In the genomic region with DNA sequence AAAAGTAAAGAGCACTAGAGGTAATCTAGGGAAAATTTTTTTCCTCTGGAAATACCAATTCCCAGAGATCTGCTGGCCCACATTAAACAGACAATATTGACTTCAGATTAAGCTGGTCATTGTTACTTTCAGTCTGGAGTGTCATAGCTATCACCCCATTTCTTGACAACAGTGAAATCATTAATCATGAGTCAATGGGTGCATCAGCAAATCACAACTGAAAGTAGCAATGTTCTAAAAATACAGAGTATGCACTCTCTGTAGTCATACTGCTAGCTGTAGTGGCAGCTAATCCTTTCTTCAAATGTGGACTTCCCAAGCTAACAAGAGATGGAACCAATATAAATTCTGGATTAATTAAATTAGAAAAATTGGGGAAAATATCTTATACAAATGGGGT, we compare ENCODE assay signal across 11 cellular contexts.
DNase-seq lines count a peak whose midpoint lies in the region; ATAC-seq and TF ChIP-seq lines count a peak whose summit lies in the region.
"Had no signal": no experiment of that assay in that cellular context is flagged by ENCODE, and none has a peak within 500 bp of the region (broad histone marks: within the 10 kb centered on the region; RNA-seq: fewer than 3 reads in every experiment).

No MANE protein-coding gene starts in this region.

- no peak for TF ChIP-seq CTCF in omental fat pad (IDR thresholded peaks at IDR 0.05)

- peak; percentile 92 for ATAC-seq in GM18498 (IDR thresholded peaks at IDR 0.05; ENCODE audit: unreplicated experiment)
- ATAC-seq in GM19372 (IDR thresholded peaks at IDR 0.05; ENCODE audit: low read depth, unreplicated experiment), result peak; percentile 95
- ATAC-seq in HG02798 (IDR thresholded peaks at IDR 0.05; ENCODE audit: poor library complexity, unreplicated experiment), result peak; percentile 97
- peak; percentile 93 for ATAC-seq in HG03520 (IDR thresholded peaks at IDR 0.05; ENCODE audit: unreplicated experiment)
- ATAC-seq in SK-N-SH treated with all-trans-retinoic acid at 6 μM for 48 hours, result no peak
- ATAC-seq in omental fat pad (ENCODE audit: low FRiP score), result no peak

- DNase-seq in omental fat pad (ENCODE audit: low spot score) (no peak), NOMO-1 treated with dmso at 0.1 percent for 144 hours (lab: John Stamatoyannopoulos, UW; ENCODE audit: unreplicated experiment) (no peak), AG20443 (ENCODE audit: low spot score) (no peak)
- DNase-seq: SHP77; stimulated activated CD4-positive, alpha-beta T cell treated with anti-CD3 and anti-CD28 coated beads, Interleukin-4, amount 100 ng/mL, for 4 hours; tibial artery had no signal

TF ChIP-seq in SK-N-SH treated with all-trans-retinoic acid at 6 μM for 48 hours, 23 proteins besides CTCF, POLR2A, EP300 and RAD21:
- no peak for TF ChIP-seq GLIS3 (CRISPR knock-in tag; IDR thresholded peaks at IDR 0.05)
- TF ChIP-seq, protein P1, sequence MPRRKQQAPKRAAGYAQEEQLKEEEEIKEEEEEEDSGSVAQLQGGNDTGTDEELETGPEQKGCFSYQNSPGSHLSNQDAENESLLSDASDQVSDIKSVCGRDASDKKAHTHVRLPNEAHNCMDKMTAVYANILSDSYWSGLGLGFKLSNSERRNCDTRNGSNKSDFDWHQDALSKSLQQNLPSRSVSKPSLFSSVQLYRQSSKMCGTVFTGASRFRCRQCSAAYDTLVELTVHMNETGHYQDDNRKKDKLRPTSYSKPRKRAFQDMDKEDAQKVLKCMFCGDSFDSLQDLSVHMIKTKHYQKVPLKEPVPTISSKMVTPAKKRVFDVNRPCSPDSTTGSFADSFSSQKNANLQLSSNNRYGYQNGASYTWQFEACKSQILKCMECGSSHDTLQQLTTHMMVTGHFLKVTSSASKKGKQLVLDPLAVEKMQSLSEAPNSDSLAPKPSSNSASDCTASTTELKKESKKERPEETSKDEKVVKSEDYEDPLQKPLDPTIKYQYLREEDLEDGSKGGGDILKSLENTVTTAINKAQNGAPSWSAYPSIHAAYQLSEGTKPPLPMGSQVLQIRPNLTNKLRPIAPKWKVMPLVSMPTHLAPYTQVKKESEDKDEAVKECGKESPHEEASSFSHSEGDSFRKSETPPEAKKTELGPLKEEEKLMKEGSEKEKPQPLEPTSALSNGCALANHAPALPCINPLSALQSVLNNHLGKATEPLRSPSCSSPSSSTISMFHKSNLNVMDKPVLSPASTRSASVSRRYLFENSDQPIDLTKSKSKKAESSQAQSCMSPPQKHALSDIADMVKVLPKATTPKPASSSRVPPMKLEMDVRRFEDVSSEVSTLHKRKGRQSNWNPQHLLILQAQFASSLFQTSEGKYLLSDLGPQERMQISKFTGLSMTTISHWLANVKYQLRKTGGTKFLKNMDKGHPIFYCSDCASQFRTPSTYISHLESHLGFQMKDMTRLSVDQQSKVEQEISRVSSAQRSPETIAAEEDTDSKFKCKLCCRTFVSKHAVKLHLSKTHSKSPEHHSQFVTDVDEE (CRISPR knock-in tag; IDR thresholded peaks at IDR 0.05), result no peak
- TF ChIP-seq BACH2 (CRISPR knock-in tag; IDR thresholded peaks at IDR 0.05; ENCODE audit: borderline replicate concordance), result no peak
- no peak for TF ChIP-seq ZNF70 (CRISPR knock-in tag; IDR thresholded peaks at IDR 0.05)
- no peak for TF ChIP-seq ZFP3 (CRISPR knock-in tag; IDR thresholded peaks at IDR 0.05)
- no peak for TF ChIP-seq ARNTL (CRISPR knock-in tag; IDR thresholded peaks at IDR 0.05; ENCODE audit: borderline replicate concordance, low read depth)
- TF ChIP-seq, protein P2, sequence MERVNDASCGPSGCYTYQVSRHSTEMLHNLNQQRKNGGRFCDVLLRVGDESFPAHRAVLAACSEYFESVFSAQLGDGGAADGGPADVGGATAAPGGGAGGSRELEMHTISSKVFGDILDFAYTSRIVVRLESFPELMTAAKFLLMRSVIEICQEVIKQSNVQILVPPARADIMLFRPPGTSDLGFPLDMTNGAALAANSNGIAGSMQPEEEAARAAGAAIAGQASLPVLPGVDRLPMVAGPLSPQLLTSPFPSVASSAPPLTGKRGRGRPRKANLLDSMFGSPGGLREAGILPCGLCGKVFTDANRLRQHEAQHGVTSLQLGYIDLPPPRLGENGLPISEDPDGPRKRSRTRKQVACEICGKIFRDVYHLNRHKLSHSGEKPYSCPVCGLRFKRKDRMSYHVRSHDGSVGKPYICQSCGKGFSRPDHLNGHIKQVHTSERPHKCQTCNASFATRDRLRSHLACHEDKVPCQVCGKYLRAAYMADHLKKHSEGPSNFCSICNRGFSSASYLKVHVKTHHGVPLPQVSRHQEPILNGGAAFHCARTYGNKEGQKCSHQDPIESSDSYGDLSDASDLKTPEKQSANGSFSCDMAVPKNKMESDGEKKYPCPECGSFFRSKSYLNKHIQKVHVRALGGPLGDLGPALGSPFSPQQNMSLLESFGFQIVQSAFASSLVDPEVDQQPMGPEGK (CRISPR knock-in tag; IDR thresholded peaks at IDR 0.05; ENCODE audit: borderline replicate concordance), result no peak
- TF ChIP-seq CSDC2 (CRISPR knock-in tag; IDR thresholded peaks at IDR 0.05), result no peak
- TF ChIP-seq TCF4 (CRISPR knock-in tag; IDR thresholded peaks at IDR 0.05; ENCODE audit: borderline replicate concordance), result no peak

Comparison
In these comparisons a context has a peak if more than half of its experiments do, and no peak if none do; other contexts are left out.
1. ATAC-seq: peak in GM18498 (single experiment), GM19372 (single experiment), HG02798 (single experiment) and HG03520 (single experiment); none in SK-N-SH treated with all-trans-retinoic acid at 6 μM for 48 hours (single experiment) and omental fat pad (single experiment).